In the genomic region with DNA sequence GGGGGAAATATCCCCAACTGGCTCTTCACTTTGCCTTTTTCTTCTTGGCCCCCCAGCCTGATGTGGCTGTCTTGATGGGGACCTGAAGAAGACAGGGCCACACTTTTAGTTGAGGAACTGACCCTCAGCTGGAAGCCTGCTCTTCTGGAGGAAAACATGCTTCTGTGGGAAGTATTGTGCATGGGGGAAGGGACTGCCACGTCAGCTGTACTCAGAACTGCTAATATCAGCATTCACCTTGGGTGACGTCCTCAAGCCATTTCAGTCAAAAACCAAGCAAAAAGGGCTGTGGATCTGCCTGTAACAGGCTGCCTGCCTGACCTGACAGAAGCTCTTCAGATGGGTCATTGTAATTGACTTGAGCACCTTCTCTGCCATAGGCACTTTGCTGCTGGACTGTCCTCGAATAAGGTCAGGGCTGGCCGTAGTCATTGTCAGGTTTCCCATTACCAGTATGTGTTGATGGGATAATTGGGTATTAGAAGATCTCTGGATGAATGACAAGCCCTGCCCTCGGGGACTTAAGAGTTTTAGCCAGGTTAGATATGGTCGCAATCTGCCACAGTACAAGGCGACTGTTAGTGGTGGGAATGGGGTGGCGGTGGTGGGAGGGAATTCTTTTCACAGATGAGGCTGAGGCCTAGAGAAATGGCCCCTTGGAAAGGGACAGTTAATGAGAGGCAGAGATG, we compare ENCODE assay signal across 2 cellular contexts.
TF ChIP-seq lines count a peak whose summit lies in the region.

No MANE protein-coding gene starts in this region.

TF ChIP-seq in IMR-90, 13 proteins besides CTCF, POLR2A, EP300 and RAD21:
- TF ChIP-seq MAFK (IDR thresholded peaks at IDR 0.05; ENCODE audit: low read depth, low read length), result no peak
- no peak for TF ChIP-seq CHD1 (IDR thresholded peaks at IDR 0.05; ENCODE audit: low read depth, low read length)
- no peak for TF ChIP-seq MXI1 (IDR thresholded peaks at IDR 0.05; ENCODE audit: borderline replicate concordance, low read depth, low read length)
- TF ChIP-seq MAZ (IDR thresholded peaks at IDR 0.05; ENCODE audit: borderline replicate concordance, low read depth, low read length), result no peak
- TF ChIP-seq, protein P1, sequence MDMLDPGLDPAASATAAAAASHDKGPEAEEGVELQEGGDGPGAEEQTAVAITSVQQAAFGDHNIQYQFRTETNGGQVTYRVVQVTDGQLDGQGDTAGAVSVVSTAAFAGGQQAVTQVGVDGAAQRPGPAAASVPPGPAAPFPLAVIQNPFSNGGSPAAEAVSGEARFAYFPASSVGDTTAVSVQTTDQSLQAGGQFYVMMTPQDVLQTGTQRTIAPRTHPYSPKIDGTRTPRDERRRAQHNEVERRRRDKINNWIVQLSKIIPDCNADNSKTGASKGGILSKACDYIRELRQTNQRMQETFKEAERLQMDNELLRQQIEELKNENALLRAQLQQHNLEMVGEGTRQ (IDR thresholded peaks at IDR 0.05; ENCODE audit: low read depth, low read length), result no peak
- TF ChIP-seq, protein P2, sequence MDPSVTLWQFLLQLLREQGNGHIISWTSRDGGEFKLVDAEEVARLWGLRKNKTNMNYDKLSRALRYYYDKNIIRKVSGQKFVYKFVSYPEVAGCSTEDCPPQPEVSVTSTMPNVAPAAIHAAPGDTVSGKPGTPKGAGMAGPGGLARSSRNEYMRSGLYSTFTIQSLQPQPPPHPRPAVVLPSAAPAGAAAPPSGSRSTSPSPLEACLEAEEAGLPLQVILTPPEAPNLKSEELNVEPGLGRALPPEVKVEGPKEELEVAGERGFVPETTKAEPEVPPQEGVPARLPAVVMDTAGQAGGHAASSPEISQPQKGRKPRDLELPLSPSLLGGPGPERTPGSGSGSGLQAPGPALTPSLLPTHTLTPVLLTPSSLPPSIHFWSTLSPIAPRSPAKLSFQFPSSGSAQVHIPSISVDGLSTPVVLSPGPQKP (IDR thresholded peaks at IDR 0.05; ENCODE audit: borderline replicate concordance, low read depth, low read length), result no peak
- TF ChIP-seq RFX5 (IDR thresholded peaks at IDR 0.05; ENCODE audit: low read depth, low read length), result no peak
- TF ChIP-seq CEBPB (IDR thresholded peaks at IDR 0.05; ENCODE audit: low read depth, low read length), result no peak
- TF ChIP-seq SMC3 (IDR thresholded peaks at IDR 0.05; ENCODE audit: low read depth, low read length), result no peak
- TF ChIP-seq NFE2L2 (IDR thresholded peaks at IDR 0.05; ENCODE audit: low read depth, low read length), result no peak
- no peak for TF ChIP-seq RCOR1 (IDR thresholded peaks at IDR 0.05; ENCODE audit: insufficient replicate concordance, low read length)
- TF ChIP-seq BHLHE40 (IDR thresholded peaks at IDR 0.05; ENCODE audit: low read depth, low read length), result no peak
- no peak for TF ChIP-seq FOS (IDR thresholded peaks at IDR 0.05; ENCODE audit: low read depth, low read length)

TF ChIP-seq in K562, 482 proteins besides CTCF, POLR2A, EP300 and RAD21:
- TF ChIP-seq BRF1 (IDR thresholded peaks at IDR 0.05; ENCODE audit: borderline replicate concordance, extremely low read depth, insufficient read length) (no peak), MAFK (IDR thresholded peaks at IDR 0.05; ENCODE audit: low read length) (peak; percentile 28; the same call in 1 of the 2 replicates), ZNF316 (IDR thresholded peaks at IDR 0.05) (peak; percentile 60), YY1 (IDR thresholded peaks at IDR 0.05; ENCODE audit: borderline replicate concordance in 1 of 3, control insufficient read depth in 1 of 3, extremely low read depth in 1 of 3, insufficient read depth in 3 of 3, insufficient read length in 1 of 3, insufficient replicate concordance in 2 of 3, low read depth in 1 of 3, low read length in 2 of 3) (no peak), RBBP5 (IDR thresholded peaks at IDR 0.05; ENCODE audit: borderline replicate concordance, insufficient read depth, low read length, poor library complexity, severe bottlenecking) (peak; percentile 17), CREM (IDR thresholded peaks at IDR 0.05; ENCODE audit: low read depth) (0 out of 2 replicates have a peak, but pooled peaks have one; percentile 35)
- TF ChIP-seq, protein P3, sequence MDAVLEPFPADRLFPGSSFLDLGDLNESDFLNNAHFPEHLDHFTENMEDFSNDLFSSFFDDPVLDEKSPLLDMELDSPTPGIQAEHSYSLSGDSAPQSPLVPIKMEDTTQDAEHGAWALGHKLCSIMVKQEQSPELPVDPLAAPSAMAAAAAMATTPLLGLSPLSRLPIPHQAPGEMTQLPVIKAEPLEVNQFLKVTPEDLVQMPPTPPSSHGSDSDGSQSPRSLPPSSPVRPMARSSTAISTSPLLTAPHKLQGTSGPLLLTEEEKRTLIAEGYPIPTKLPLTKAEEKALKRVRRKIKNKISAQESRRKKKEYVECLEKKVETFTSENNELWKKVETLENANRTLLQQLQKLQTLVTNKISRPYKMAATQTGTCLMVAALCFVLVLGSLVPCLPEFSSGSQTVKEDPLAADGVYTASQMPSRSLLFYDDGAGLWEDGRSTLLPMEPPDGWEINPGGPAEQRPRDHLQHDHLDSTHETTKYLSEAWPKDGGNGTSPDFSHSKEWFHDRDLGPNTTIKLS (IDR thresholded peaks at IDR 0.05; ENCODE audit: borderline replicate concordance, low read depth), result peak; percentile 86; the same call in 1 of the 2 replicates
- TF ChIP-seq, protein P4, sequence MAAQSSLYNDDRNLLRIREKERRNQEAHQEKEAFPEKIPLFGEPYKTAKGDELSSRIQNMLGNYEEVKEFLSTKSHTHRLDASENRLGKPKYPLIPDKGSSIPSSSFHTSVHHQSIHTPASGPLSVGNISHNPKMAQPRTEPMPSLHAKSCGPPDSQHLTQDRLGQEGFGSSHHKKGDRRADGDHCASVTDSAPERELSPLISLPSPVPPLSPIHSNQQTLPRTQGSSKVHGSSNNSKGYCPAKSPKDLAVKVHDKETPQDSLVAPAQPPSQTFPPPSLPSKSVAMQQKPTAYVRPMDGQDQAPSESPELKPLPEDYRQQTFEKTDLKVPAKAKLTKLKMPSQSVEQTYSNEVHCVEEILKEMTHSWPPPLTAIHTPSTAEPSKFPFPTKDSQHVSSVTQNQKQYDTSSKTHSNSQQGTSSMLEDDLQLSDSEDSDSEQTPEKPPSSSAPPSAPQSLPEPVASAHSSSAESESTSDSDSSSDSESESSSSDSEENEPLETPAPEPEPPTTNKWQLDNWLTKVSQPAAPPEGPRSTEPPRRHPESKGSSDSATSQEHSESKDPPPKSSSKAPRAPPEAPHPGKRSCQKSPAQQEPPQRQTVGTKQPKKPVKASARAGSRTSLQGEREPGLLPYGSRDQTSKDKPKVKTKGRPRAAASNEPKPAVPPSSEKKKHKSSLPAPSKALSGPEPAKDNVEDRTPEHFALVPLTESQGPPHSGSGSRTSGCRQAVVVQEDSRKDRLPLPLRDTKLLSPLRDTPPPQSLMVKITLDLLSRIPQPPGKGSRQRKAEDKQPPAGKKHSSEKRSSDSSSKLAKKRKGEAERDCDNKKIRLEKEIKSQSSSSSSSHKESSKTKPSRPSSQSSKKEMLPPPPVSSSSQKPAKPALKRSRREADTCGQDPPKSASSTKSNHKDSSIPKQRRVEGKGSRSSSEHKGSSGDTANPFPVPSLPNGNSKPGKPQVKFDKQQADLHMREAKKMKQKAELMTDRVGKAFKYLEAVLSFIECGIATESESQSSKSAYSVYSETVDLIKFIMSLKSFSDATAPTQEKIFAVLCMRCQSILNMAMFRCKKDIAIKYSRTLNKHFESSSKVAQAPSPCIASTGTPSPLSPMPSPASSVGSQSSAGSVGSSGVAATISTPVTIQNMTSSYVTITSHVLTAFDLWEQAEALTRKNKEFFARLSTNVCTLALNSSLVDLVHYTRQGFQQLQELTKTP (IDR thresholded peaks at IDR 0.05; ENCODE audit: low read depth in 1 of 2, partially characterized antibody in 2 of 2), result no peak
TF ChIP-seq in K562: peak in this region for 5.
